8 cellular contexts compared by ENCODE assay signal in the genomic region with DNA sequence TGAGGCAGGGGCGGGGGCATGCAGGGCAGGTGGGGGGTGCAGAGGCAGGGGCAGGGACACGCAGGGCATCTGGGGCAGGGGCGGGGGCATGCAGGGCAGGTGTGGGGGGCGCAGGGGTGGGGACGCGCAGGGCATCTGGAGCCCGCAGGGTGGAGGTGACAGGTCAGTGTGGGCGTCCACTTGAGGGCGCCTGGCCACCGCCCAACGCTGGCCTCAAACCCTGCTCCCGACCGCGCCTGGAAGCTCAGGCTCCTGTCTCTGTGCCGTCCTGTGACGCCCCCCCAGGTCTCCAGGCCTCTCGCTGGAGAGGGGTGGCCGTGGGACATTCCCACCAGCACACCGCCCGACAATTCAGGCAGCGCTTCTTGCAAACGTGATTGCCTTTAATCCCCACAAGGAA. TPM values are rescaled to one million over a fixed set of nuclear protein-coding genes. Genes with fewer than 3 reads are reported as not detected.
DNase-seq lines count a peak whose midpoint lies in the region; TF ChIP-seq lines count a peak whose summit lies in the region.
"Not testable (repeated sequence)": the region's sequence is repeated elsewhere in the genome, so short reads cannot be mapped to it uniquely, and the experiment has no call there.

No MANE protein-coding gene starts in this region.

- WGBS in endodermal cell (ENCODE audit: insufficient coverage in 1 of 2, insufficient read length in 1 of 2), 2 experiments = 90 to 100% methylated on average over 3 to 21 of the region's 22 CpGs

- not testable (repeated sequence) for H3K36me3 Mint-ChIP-seq in endodermal cell (ENCODE audit: low read depth); type B pancreatic cell

- not testable (repeated sequence) for H3K4me1 Mint-ChIP-seq in endodermal cell; type B pancreatic cell (ENCODE audit: unreplicated experiment)

- not testable (repeated sequence) for H3K27me3 ChIP-seq in BE2C; Peyer's patch; endodermal cell (ENCODE audit: control insufficient read depth, insufficient read depth, low read length, poor library complexity, severe bottlenecking)

- H3K9me3 Mint-ChIP-seq in endodermal cell, type B pancreatic cell: not testable (repeated sequence)

- not testable (repeated sequence) for H3K27ac ChIP-seq in Peyer's patch; endodermal cell (ENCODE audit: low read depth, low read length)

- not testable (repeated sequence) for H3K4me3 Mint-ChIP-seq in endodermal cell, type B pancreatic cell

- not testable (repeated sequence) for H3K4me3 ChIP-seq in BE2C (ENCODE audit: low read depth, low read length); Peyer's patch; endodermal cell (ENCODE audit: low read length)

- not testable (repeated sequence) for H3K27me3 Mint-ChIP-seq in endodermal cell (ENCODE audit: insufficient read depth); type B pancreatic cell

- TF ChIP-seq CTCF in BE2C (IDR thresholded peaks at IDR 0.05; ENCODE audit: low read depth, low read length); Peyer's patch (IDR thresholded peaks at IDR 0.05); type B pancreatic cell (conservative IDR thresholded peaks at IDR 0.05): not testable (repeated sequence)
- peak; percentile 51 for TF ChIP-seq CTCF in endodermal cell (conservative IDR thresholded peaks at IDR 0.05)

- H3K4me1 ChIP-seq in BE2C; Peyer's patch; endodermal cell (ENCODE audit: control insufficient read depth, insufficient read depth, low read length): not testable (repeated sequence)

- H3K9ac ChIP-seq in endodermal cell (ENCODE audit: extremely low read depth, low read length, poor library complexity, severe bottlenecking) = not testable (repeated sequence)

- not testable (repeated sequence) for H3K9me3 ChIP-seq in BE2C; Peyer's patch; endodermal cell (ENCODE audit: control insufficient read depth, low read length)

- DNase-seq in BE2C (peak; percentile 24), Peyer's patch (peak in 2 of 3 donors; percentile 32 to 45), iPS-NIHi11 (ENCODE audit: low spot score) (peak; percentile 70), medulla oblongata (ENCODE audit: extremely low spot score) (peak; percentile 0), retina (peak; percentile 25), type B pancreatic cell (ENCODE audit: extremely low spot score, unreplicated experiment) (peak; percentile 66)
- peak; percentile 12 for DNase-seq in activated T-cell treated with anti-CD3 and anti-CD28 coated beads, Interleukin-2, amount 50 U/mL, for 1 hour
- not testable (repeated sequence) for DNase-seq in endodermal cell

- H3K27ac Mint-ChIP-seq in endodermal cell, type B pancreatic cell: not testable (repeated sequence)

- TF ChIP-seq POLR2A in Peyer's patch (IDR thresholded peaks at IDR 0.05) = not testable (repeated sequence)

- H3K36me3 ChIP-seq in BE2C; Peyer's patch; endodermal cell (ENCODE audit: control insufficient read depth, insufficient read depth, low read length): not testable (repeated sequence)

RNA-seq across cellular contexts. Expression of a gene that starts 6.9 kb away (rescaled TPM):
- 29.7 TPM for polyA plus RNA-seq in BE2C (2012; ENCODE audit: insufficient read depth, insufficient read length, low read depth)
- total RNA-seq in Peyer's patch = 10 to 100 TPM in 3 of 4 donors, 1 to 10 TPM in 1; 7.7 to 82.5 (median 29.6) TPM
- total RNA-seq in endodermal cell = 10 to 100 TPM; 10.6 to 28.9 TPM
- 8.4 TPM for polyA plus RNA-seq in endodermal cell (2013, experiment 1 of 2)
- 10.4 TPM for polyA plus RNA-seq in endodermal cell (2013, experiment 2 of 2)
- total RNA-seq in type B pancreatic cell (ENCODE audit: low replicate concordance) = 20.8 and 27.5 TPM in 2 replicates

RNA-seq across cellular contexts. Expression of a gene that starts 48.7 kb away (rescaled TPM):
- 80.4 TPM for polyA plus RNA-seq in BE2C (2012; ENCODE audit: insufficient read depth, insufficient read length, low read depth)
- total RNA-seq in Peyer's patch (10 to 100 TPM; 36.4 to 90.8 (median 65.4) TPM), endodermal cell (10 to 100 TPM; 58.2 to 67.9 TPM), type B pancreatic cell (ENCODE audit: low replicate concordance) (38.2 and 55.6 TPM in 2 replicates)
- 48.1 TPM for polyA plus RNA-seq in endodermal cell (2013, experiment 1 of 2)
- 43.1 TPM for polyA plus RNA-seq in endodermal cell (2013, experiment 2 of 2)

RNA-seq across cellular contexts. Expression of a gene that starts 48.8 kb away (rescaled TPM):
- 8.8 TPM for polyA plus RNA-seq in BE2C (2012; ENCODE audit: insufficient read depth, insufficient read length, low read depth)
- total RNA-seq in Peyer's patch (1 to 10 TPM; 1.2 to 8.3 (median 3.5) TPM), endodermal cell (10 to 100 TPM; 21.9 to 32.4 TPM), type B pancreatic cell (ENCODE audit: low replicate concordance) (9.3 and 18.2 TPM in 2 replicates)
- polyA plus RNA-seq in endodermal cell (2013, experiment 1 of 2) = 31.7 TPM
- polyA plus RNA-seq in endodermal cell (2013, experiment 2 of 2) = 31.8 TPM

RNA-seq across cellular contexts. Expression of a gene that starts 59.4 kb away (rescaled TPM):
- polyA plus RNA-seq in BE2C (2012; ENCODE audit: insufficient read depth, insufficient read length, low read depth) = 21.0 TPM
- total RNA-seq in Peyer's patch (10 to 100 TPM in 3 of 4 donors, 1 to 10 TPM in 1; 4.6 to 52.0 (median 28.6) TPM), endodermal cell (1 to 10 TPM in 1 of 2 donors, under 1 TPM in 1; 0.75 to 1.3 TPM), type B pancreatic cell (ENCODE audit: low replicate concordance) (2.2 and 4.0 TPM in 2 replicates)
- polyA plus RNA-seq in endodermal cell (2013, experiment 1 of 2) = 2.3 TPM
- 1.9 TPM for polyA plus RNA-seq in endodermal cell (2013, experiment 2 of 2)
